8 cellular contexts compared by ENCODE assay signal in the genomic region with DNA sequence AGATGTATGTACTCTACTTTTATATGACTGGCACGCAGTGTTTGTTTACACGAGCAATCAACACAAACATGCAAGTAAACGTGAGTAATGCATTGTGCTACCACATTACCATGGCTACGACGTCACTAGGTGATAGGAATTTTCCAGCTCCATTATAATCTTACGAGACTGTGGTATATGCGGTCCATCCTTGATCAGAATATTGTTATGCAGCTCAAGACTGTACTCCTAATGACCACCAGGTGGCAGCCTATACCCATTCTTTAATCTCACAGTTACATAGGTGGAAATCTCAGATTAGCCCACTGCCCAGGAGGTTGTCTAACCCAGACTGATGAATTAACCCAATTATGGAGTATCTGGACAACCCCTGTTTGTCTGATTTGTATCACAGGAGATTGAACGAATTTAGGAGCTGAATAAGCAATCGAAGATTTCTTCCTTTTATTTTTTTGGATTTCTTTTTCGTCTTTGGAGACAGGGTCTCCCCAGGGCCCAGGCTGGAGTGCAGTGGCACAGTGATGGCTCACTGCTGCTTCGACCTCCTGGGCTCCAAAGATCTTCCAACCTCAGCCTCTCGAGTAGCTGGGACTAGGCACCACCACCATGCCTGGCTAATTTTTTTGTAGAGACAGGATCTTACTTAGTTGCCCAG. TPM values are rescaled to one million over a fixed set of nuclear protein-coding genes. Genes with fewer than 3 reads are reported as not detected.
DNase-seq lines count a peak whose midpoint lies in the region; ATAC-seq, FAIRE-seq and TF ChIP-seq lines count a peak whose summit lies in the region.

No MANE protein-coding gene starts in this region.

- peaks cover 36% of the 10 kb centered on the region for H3K4me1 Mint-ChIP-seq in activated CD4-positive, alpha-beta T cell treated with anti-CD3 and anti-CD28 coated beads, Interleukin-2, amount 10 ng/mL, durations not matched to agents 24 days and 14 days

- H3K14ac ChIP-seq in H1 (ENCODE audit: insufficient read length) = no peak overlapping the region
- H3K14ac ChIP-seq in mesenchymal stem cell (ENCODE audit: low read length in 2 of 2) = no peak overlapping the region

- DNase-seq in BJ (ENCODE audit: low read depth) (no peak), NCI-H526 treated with DMSO at 0.1 percent for 48 hours (lab: John Stamatoyannopoulos, UW) (peak; percentile 37), H1 (ENCODE audit: low read depth in 1 of 2, low spot score in 2 of 2) (peak in 1 of 2 experiments; percentile 55), mesenchymal stem cell (peak; percentile 65), suprapubic skin (ENCODE audit: low spot score in 2 of 2) (no peak)
- peak; percentile 87 for DNase-seq in activated CD4-positive, alpha-beta T cell treated with anti-CD3 and anti-CD28 coated beads, Interleukin-2, amount 10 ng/mL, durations not matched to agents 24 days and 14 days

- no peaks in the 10 kb centered on the region for H3K27me3 Mint-ChIP-seq in activated CD4-positive, alpha-beta T cell treated with anti-CD3 and anti-CD28 coated beads, Interleukin-2, amount 10 ng/mL, durations not matched to agents 24 days and 14 days

- H3K23ac ChIP-seq in H1 (ENCODE audit: insufficient read length) = no peak overlapping the region
- H3K23ac ChIP-seq in mesenchymal stem cell (ENCODE audit: low read length in 2 of 2) = no peak overlapping the region

- H2AFZ ChIP-seq in H1 (ENCODE audit: low read length) (no peak overlapping the region), mesenchymal stem cell (ENCODE audit: low read depth, low read length) (no peak overlapping the region)

- TF ChIP-seq POLR2A in H1 (IDR thresholded peaks at IDR 0.05; ENCODE audit: control extremely low read depth in 1 of 2, low read depth in 2 of 2, low read length in 2 of 2) (no peak), suprapubic skin (IDR thresholded peaks at IDR 0.05) (no peak)

- H2AK5ac ChIP-seq in H1 (ENCODE audit: low read depth, low read length) (no peak overlapping the region), mesenchymal stem cell (ENCODE audit: low read length, severe bottlenecking) (no peak overlapping the region)

- H3K79me1 ChIP-seq in H1 (ENCODE audit: low read depth, low read length) (no peaks in the 10 kb centered on the region), mesenchymal stem cell (replicated peaks; ENCODE audit: low read length, poor library complexity, severe bottlenecking) (no peaks in the 10 kb centered on the region)

- H3K9ac ChIP-seq in H1 (replicated peaks in 1 of 4; ENCODE audit: extremely low read depth in 1 of 4, low read depth in 3 of 4, low read length in 3 of 4) = no peak overlapping the region
- H3K9ac ChIP-seq in mesenchymal stem cell (ENCODE audit: low read length) = peak overlapping the region; percentile 1

- H4K91ac ChIP-seq in H1 (replicated peaks; ENCODE audit: insufficient read length, low read length) (no peak overlapping the region), mesenchymal stem cell (ENCODE audit: low read length) (no peak overlapping the region)

- H3K36me3 ChIP-seq in BJ (ENCODE audit: control insufficient read depth, insufficient read depth, low read length) (no peaks in the 10 kb centered on the region), H1 (ENCODE audit: control insufficient read depth in 2 of 4, insufficient read depth in 4 of 4, low read length in 3 of 4) (no peaks in the 10 kb centered on the region), mesenchymal stem cell (ENCODE audit: control insufficient read depth in 1 of 2, insufficient read depth in 2 of 2, low read depth in 1 of 2, low read length in 2 of 2) (no peaks in the 10 kb centered on the region), suprapubic skin (no peaks in the 10 kb centered on the region)

- TF ChIP-seq EP300 in H1 (IDR thresholded peaks at IDR 0.05; ENCODE audit: borderline replicate concordance in 1 of 2, low read depth in 2 of 2, low read length in 2 of 2) (no peak), suprapubic skin (IDR thresholded peaks at IDR 0.05) (no peak)

- peak; percentile 94 to 97 for TF ChIP-seq RAD21 in H1 (IDR thresholded peaks at IDR 0.05 in 1 of 2, conservative IDR thresholded peaks at IDR 0.05 in 1 of 2; ENCODE audit: low read depth in 2 of 2, low read length in 2 of 2)

- H2BK15ac ChIP-seq in H1 (ENCODE audit: low read length) (no peak overlapping the region), mesenchymal stem cell (ENCODE audit: low read depth, poor library complexity, severe bottlenecking) (no peak overlapping the region)

- FAIRE-seq in H1 (lab: Jason Lieb, UNC) = peak; percentile 97

- H3K27ac Mint-ChIP-seq in activated CD4-positive, alpha-beta T cell treated with anti-CD3 and anti-CD28 coated beads, Interleukin-2, amount 10 ng/mL, durations not matched to agents 24 days and 14 days = no peak overlapping the region

- CTCF ChIA-PET in BJ (lab: Yijun Ruan, JAX) (interaction anchor here (0.6 to 8.9 kb wide), 30 partner anchors 8 to 663 kb away, joined by 3 to 234 read pairs (median 4); a partner anchor contains a TSS), H1 (lab: Charles Lee; ENCODE audit: partially characterized antibody) (interaction anchor here (0.5 to 13.9 kb wide), 61 partner anchors 10 to 665 kb away, joined by 3 to 627 read pairs (median 5); a partner anchor contains a TSS)

- no peak overlapping the region for H2BK5ac ChIP-seq in H1 (ENCODE audit: low read depth, low read length)
- H2BK5ac ChIP-seq in mesenchymal stem cell (ENCODE audit: low read depth, low read length, poor library complexity, severe bottlenecking) = no peak overlapping the region

- H3K9me3 Mint-ChIP-seq in activated CD4-positive, alpha-beta T cell treated with anti-CD3 and anti-CD28 coated beads, Interleukin-2, amount 10 ng/mL, durations not matched to agents 24 days and 14 days = no peaks in the 10 kb centered on the region

- H2BK20ac ChIP-seq in H1 (ENCODE audit: low read length) = no peak overlapping the region

- no peak overlapping the region for H3K4me3 ChIP-seq in BJ (ENCODE audit: low read depth, low read length)
- no peak overlapping the region for H3K4me3 ChIP-seq in H1 (ENCODE audit: extremely low read depth in 1 of 4, insufficient read depth in 2 of 4, low read depth in 3 of 4, low read length in 4 of 4)
- no peak overlapping the region for H3K4me3 ChIP-seq in mesenchymal stem cell (ENCODE audit: insufficient read depth in 1 of 2, low read depth in 1 of 2, low read length in 2 of 2)
- no peak overlapping the region for H3K4me3 ChIP-seq in suprapubic skin

- no peaks in the 10 kb centered on the region; the same call in 1 of the 2 replicates for H3K27me3 ChIP-seq in BJ (ENCODE audit: control insufficient read depth, insufficient read depth, low read length)
- H3K27me3 ChIP-seq in H1 (replicated peaks in 1 of 4; ENCODE audit: control insufficient read depth in 3 of 4, extremely low read depth in 1 of 4, insufficient read depth in 3 of 4, low read length in 3 of 4) = no peaks in the 10 kb centered on the region
- peaks cover 10 to 34% of the 10 kb centered on the region in 2 experiments for H3K27me3 ChIP-seq in mesenchymal stem cell (ENCODE audit: control insufficient read depth in 1 of 2, insufficient read depth in 1 of 2, low read length in 2 of 2)
- no peaks in the 10 kb centered on the region for H3K27me3 ChIP-seq in suprapubic skin

- ATAC-seq in GM19035 (IDR thresholded peaks at IDR 0.05; ENCODE audit: unreplicated experiment) (peak; percentile 53), HG03565 (IDR thresholded peaks at IDR 0.05; ENCODE audit: unreplicated experiment) (peak; percentile 42)

- H2BK120ac ChIP-seq in H1 (replicated peaks; ENCODE audit: low read depth, low read length) = no peak overlapping the region
- H2BK120ac ChIP-seq in mesenchymal stem cell (ENCODE audit: low read depth, low read length) = no peak overlapping the region

- H3K56ac ChIP-seq in H1 (replicated peaks; ENCODE audit: insufficient read length, low read depth, low read length) = no peak overlapping the region

- 41% methylated on average over 12 of the region's 12 CpGs; no CpG with 5 or more reads in 1 of the 2 experiments for WGBS in H1 (ENCODE audit: extremely low coverage in 1 of 2, insufficient coverage in 1 of 2, insufficient read length in 1 of 2, insufficient replicate concordance in 2 of 2, low coverage in 1 of 2, low lambda C conversion rate in 2 of 2, missing lambda C conversion rate in 1 of 2), 2 experiments
- WGBS in mesenchymal stem cell = 30% methylated on average over 12 of the region's 12 CpGs
- 25% methylated on average over 12 of the region's 12 CpGs for WGBS in suprapubic skin

- H3K18ac ChIP-seq in H1 (ENCODE audit: extremely low read depth, low read length) = no peak overlapping the region
- no peak overlapping the region for H3K18ac ChIP-seq in mesenchymal stem cell (ENCODE audit: low read depth in 1 of 2, low read length in 2 of 2)

- H2BK12ac ChIP-seq in H1 (ENCODE audit: low read depth, low read length) (no peak overlapping the region), mesenchymal stem cell (ENCODE audit: low read length in 2 of 2) (no peak overlapping the region)

- H3K9me3 ChIP-seq in H1 (ENCODE audit: insufficient read depth in 2 of 2, low read depth in 1 of 2, low read length in 1 of 2) = no peaks in the 10 kb centered on the region
- no peaks in the 10 kb centered on the region for H3K9me3 ChIP-seq in mesenchymal stem cell (ENCODE audit: control insufficient read depth, low read length)
- H3K9me3 ChIP-seq in suprapubic skin = no peaks in the 10 kb centered on the region

- H3K4me2 ChIP-seq in H1 (ENCODE audit: insufficient read depth in 1 of 2, low read depth in 2 of 2, low read length in 2 of 2) (no peak overlapping the region), mesenchymal stem cell (ENCODE audit: low read length, poor library complexity, severe bottlenecking) (no peak overlapping the region)

- TF ChIP-seq CTCF in BJ (IDR thresholded peaks at IDR 0.05; ENCODE audit: insufficient read depth, low read depth, low read length) (peak; percentile 81), H1 (IDR thresholded peaks at IDR 0.05; ENCODE audit: control extremely low read depth in 1 of 3, insufficient read depth in 1 of 3, low read depth in 1 of 3, low read length in 3 of 3) (peak in 2 of 3 experiments; percentile 75 to 88; a peak in 3 of 4 replicates), suprapubic skin (IDR thresholded peaks at IDR 0.05) (peak; percentile 75 to 80)

- H3K4ac ChIP-seq in H1 (replicated peaks; ENCODE audit: insufficient read length, low read depth, low read length) = no peak overlapping the region
- no peak overlapping the region for H3K4ac ChIP-seq in mesenchymal stem cell (ENCODE audit: low read depth in 1 of 2, low read length in 2 of 2)

- no peaks in the 10 kb centered on the region for H3K79me2 ChIP-seq in H1 (ENCODE audit: control insufficient read depth in 1 of 2, insufficient read depth in 2 of 2, low read length in 2 of 2)

- H3K23me2 ChIP-seq in H1 (ENCODE audit: low read depth, low read length) = no peaks in the 10 kb centered on the region; the same call in 1 of the 2 replicates

- no peak overlapping the region for H3K4me3 Mint-ChIP-seq in activated CD4-positive, alpha-beta T cell treated with anti-CD3 and anti-CD28 coated beads, Interleukin-2, amount 10 ng/mL, durations not matched to agents 24 days and 14 days

- H3K27ac ChIP-seq in H1 (ENCODE audit: low read depth, low read length) = no peak overlapping the region
- H3K27ac ChIP-seq in mesenchymal stem cell (ENCODE audit: low read length, poor library complexity, severe bottlenecking) = no peak overlapping the region
- H3K27ac ChIP-seq in suprapubic skin = no peak overlapping the region

- H3K36me3 Mint-ChIP-seq in activated CD4-positive, alpha-beta T cell treated with anti-CD3 and anti-CD28 coated beads, Interleukin-2, amount 10 ng/mL, durations not matched to agents 24 days and 14 days (ENCODE audit: low read depth) = no peaks in the 10 kb centered on the region

- no peaks in the 10 kb centered on the region for H4K20me1 ChIP-seq in H1 (replicated peaks in 1 of 2; ENCODE audit: control insufficient read depth in 1 of 2, insufficient read depth in 2 of 2, low read length in 2 of 2)

- H4K8ac ChIP-seq in H1 (ENCODE audit: extremely low read depth, insufficient read depth, low read length) (no peak overlapping the region), mesenchymal stem cell (ENCODE audit: low read length) (no peak overlapping the region)

- H4K5ac ChIP-seq in H1 (ENCODE audit: insufficient read length, low read depth, low read length) = no peak overlapping the region

- POLR2A ChIA-PET in BJ (lab: Charles Lee) = no interaction called here
- POLR2A ChIA-PET in H1 (lab: Charles Lee; ENCODE audit: partially characterized antibody) = interaction anchor here (0.9 to 1.3 kb wide), 2 partner anchors 79 to 80 kb away, joined by 3 to 8 read pairs; no protein-coding TSS in a partner anchor

- intact Hi-C loops in activated CD4-positive, alpha-beta T cell treated with anti-CD3 and anti-CD28 coated beads, Interleukin-2, amount 10 ng/mL, durations not matched to agents 24 days and 14 days (cut with micrococcal nuclease) = loop anchor here (1.0 kb wide), 4 partner anchors 75 to 244 kb away; no protein-coding TSS in a partner anchor

- peaks cover 1 to 11% (median 7%) of the 10 kb centered on the region in 4 experiments; a peak in 5 of 7 replicates for H3K4me1 ChIP-seq in H1 (replicated peaks in 1 of 4; ENCODE audit: control insufficient read depth in 3 of 4, insufficient read depth in 4 of 4, low read length in 3 of 4)
- H3K4me1 ChIP-seq in mesenchymal stem cell (ENCODE audit: control insufficient read depth, insufficient read depth, low read depth, low read length) = peaks cover 2% of the 10 kb centered on the region
- no peaks in the 10 kb centered on the region for H3K4me1 ChIP-seq in suprapubic skin

RNA-seq across cellular contexts. Expression of a gene that starts 8.7 kb away (rescaled TPM):
- not detected in 2 replicates for polyA plus RNA-seq in BJ (2011; rRNA removed)
- not detected in 2 replicates for polyA minus RNA-seq in BJ (2011; rRNA and poly(A)+ RNA removed)
- total RNA-seq in activated CD4-positive, alpha-beta T cell treated with anti-CD3 and anti-CD28 coated beads, Interleukin-2, amount 10 ng/mL, durations not matched to agents 24 days and 14 days = 164 and 168 TPM in 2 replicates
- not detected in 2 replicates for total RNA-seq in H1 (2021; fragmentation: NEBNext Ultra II Directional; extraction: Animal tissue kit (Norgen Biotek cat#: 25700))
- polyA plus RNA-seq in H1 (2011; rRNA removed) = not detected in 2 replicates
- not detected for polyA plus RNA-seq in H1 (2011; cell fraction: cytosol; rRNA removed)
- polyA plus RNA-seq in H1 (2011; cell fraction: nucleus; rRNA removed) = 0.07 TPM
- polyA plus RNA-seq in H1 (2012, experiment 1 of 2) = not detected in 4 replicates
- polyA plus RNA-seq in H1 (2012, experiment 2 of 2) = not detected
- 0.10 TPM for polyA plus RNA-seq in H1 (2013, experiment 1 of 2)
- polyA plus RNA-seq in H1 (2013, experiment 2 of 2) = 0.07 TPM
- polyA minus RNA-seq in H1 (2011; rRNA and poly(A)+ RNA removed) = 0.19 TPM in 1 of 2 replicates, not detected in the other
- polyA minus RNA-seq in H1 (2011; cell fraction: cytosol; rRNA and poly(A)+ RNA removed) = not detected
- not detected for polyA minus RNA-seq in H1 (2011; cell fraction: nucleus; rRNA and poly(A)+ RNA removed)
- polyA plus RNA-seq in mesenchymal stem cell (2013, experiment 1 of 2) = not detected
- not detected for polyA plus RNA-seq in mesenchymal stem cell (2013, experiment 2 of 2)
- 1 to 10 TPM in 1 of 4 donors, under 1 TPM in 1, not detected in 2; 0.80 to 3.1 TPM for total RNA-seq in suprapubic skin

RNA-seq across cellular contexts. Expression of a gene that starts 26.5 kb away (rescaled TPM):
- polyA plus RNA-seq in BJ (2011; rRNA removed) (not detected in 2 replicates), H1 (2011; rRNA removed) (not detected in 2 replicates)
- not detected in 2 replicates for polyA minus RNA-seq in BJ (2011; rRNA and poly(A)+ RNA removed)
- not detected in 2 replicates for total RNA-seq in activated CD4-positive, alpha-beta T cell treated with anti-CD3 and anti-CD28 coated beads, Interleukin-2, amount 10 ng/mL, durations not matched to agents 24 days and 14 days
- total RNA-seq in H1 (2021; fragmentation: NEBNext Ultra II Directional; extraction: Animal tissue kit (Norgen Biotek cat#: 25700)) = not detected in 2 replicates
- not detected for polyA plus RNA-seq in H1 (2011; cell fraction: cytosol; rRNA removed)
- polyA plus RNA-seq in H1 (2011; cell fraction: nucleus; rRNA removed) = not detected
- polyA plus RNA-seq in H1 (2012, experiment 1 of 2) = not detected in 4 replicates
- polyA plus RNA-seq in H1 (2012, experiment 2 of 2) = not detected
- polyA plus RNA-seq in H1 (2013, experiment 1 of 2) = not detected
- polyA plus RNA-seq in H1 (2013, experiment 2 of 2) = not detected
- polyA minus RNA-seq in H1 (2011; rRNA and poly(A)+ RNA removed) = not detected in 2 replicates
- polyA minus RNA-seq in H1 (2011; cell fraction: cytosol; rRNA and poly(A)+ RNA removed) = not detected
- not detected for polyA minus RNA-seq in H1 (2011; cell fraction: nucleus; rRNA and poly(A)+ RNA removed)
- not detected for polyA plus RNA-seq in mesenchymal stem cell (2013, experiment 1 of 2)
- polyA plus RNA-seq in mesenchymal stem cell (2013, experiment 2 of 2) = not detected
- not detected for total RNA-seq in suprapubic skin

Comparison
In these comparisons a context has a peak if more than half of its experiments do, and no peak if none do; other contexts are left out.
1. DNase-seq: peak in NCI-H526 treated with DMSO at 0.1 percent for 48 hours (single experiment), activated CD4-positive, alpha-beta T cell treated with anti-CD3 and anti-CD28 coated beads, Interleukin-2, amount 10 ng/mL, durations not matched to agents 24 days and 14 days (single experiment) and mesenchymal stem cell (single experiment); none in BJ (single experiment) and suprapubic skin (0 of 2).
2. RNA of a gene that starts 8.7 kb away (total RNA-seq): 164 to 168 TPM in activated CD4-positive, alpha-beta T cell treated with anti-CD3 and anti-CD28 coated beads, Interleukin-2, amount 10 ng/mL, durations not matched to agents 24 days and 14 days; 0.80 to 3.1 TPM in suprapubic skin and not detected in H1; every median in the first group is over 10 times any median in the second.
3. Peak in every context shown above with its lines, with median percentiles within 50 percentile points of each other: CTCF ChIP-seq.